In the genomic region with DNA sequence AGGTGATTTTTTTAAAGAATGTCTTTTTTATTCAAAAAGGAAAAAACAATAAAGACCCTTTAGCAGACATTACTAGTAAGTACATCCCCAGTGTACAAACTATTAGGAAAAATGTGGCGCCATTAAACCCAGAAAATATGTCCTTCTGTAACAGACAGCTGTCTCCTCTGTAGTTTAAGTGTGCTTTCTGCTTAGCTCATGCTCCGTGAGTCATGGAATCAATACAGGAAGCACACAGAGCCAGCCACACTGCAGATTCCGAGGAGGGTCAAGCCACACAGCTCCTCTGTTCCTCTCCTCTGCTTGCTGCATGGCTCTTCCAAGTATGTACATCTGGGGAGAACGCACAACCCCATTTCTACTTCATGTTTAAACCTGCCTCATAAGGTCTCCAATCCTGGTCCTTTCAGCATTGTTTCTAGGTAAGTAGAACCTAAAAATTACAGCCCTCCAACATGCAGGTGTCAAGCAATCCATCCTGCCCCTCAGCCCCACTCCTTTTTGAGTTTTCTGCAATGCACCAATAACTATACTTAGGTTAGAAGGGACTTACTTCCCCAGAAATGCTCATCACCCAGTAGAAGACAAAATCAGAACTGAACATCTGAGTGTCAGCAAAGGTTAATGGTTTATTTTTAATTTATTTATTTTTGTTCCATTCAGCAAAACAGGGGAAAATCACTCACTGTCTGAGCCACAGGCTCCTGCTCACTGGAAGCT, we compare ENCODE assay signal across 1 cellular context.
TF ChIP-seq lines count a peak whose summit lies in the region.

No MANE protein-coding gene starts in this region.

TF ChIP-seq in HepG2, 621 proteins besides CTCF, POLR2A, EP300 and RAD21 (continued from another document):
- TF ChIP-seq ZNF609 (CRISPR knock-in tag; IDR thresholded peaks at IDR 0.05; ENCODE audit: borderline replicate concordance) (0 out of 2 replicates have a peak, but pooled peaks have one; percentile 3), ZNF556 (CRISPR knock-in tag; IDR thresholded peaks at IDR 0.05; ENCODE audit: borderline replicate concordance) (peak; percentile 95; the same call in 1 of the 2 replicates), CEBPG (CRISPR knock-in tag; IDR thresholded peaks at IDR 0.05) (peak; percentile 51), ZNF816 (CRISPR knock-in tag; IDR thresholded peaks at IDR 0.05; ENCODE audit: borderline replicate concordance) (peak; percentile 45; the same call in 1 of the 2 replicates)
